In the genomic region with DNA sequence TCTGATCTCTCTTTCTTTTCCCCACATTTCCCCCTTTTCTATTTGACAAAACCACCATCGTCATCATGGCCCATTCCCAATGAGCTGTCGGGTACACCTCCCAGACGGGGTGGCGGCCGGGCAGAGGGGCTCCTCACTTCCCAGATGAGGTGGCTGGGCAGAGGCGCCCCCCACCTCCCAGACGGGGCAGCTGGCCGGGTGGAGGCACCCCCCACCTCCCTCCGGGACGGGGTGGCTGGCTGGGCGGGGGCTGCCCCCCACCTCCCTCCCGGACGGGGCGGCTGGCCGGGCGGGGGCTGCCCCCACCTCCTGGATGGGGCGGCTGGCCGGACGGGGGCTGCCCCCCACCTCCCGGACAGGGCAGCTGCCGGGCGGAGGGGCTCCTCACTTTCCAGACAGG, we compare ENCODE assay signal across 1 cellular context.
DNase-seq lines count a peak whose midpoint lies in the region; ATAC-seq and TF ChIP-seq lines count a peak whose summit lies in the region.
"Not testable (repeated sequence)": the region's sequence is repeated elsewhere in the genome, so short reads cannot be mapped to it uniquely, and the experiment has no call there.

No MANE protein-coding gene starts in this region.

- not testable (repeated sequence) for H2AFZ ChIP-seq in DND-41 (ENCODE audit: low read depth, low read length)

- ATAC-seq in DND-41 (ENCODE audit: insufficient read depth, low read depth): not testable (repeated sequence)

- H3K27me3 ChIP-seq in DND-41 (ENCODE audit: insufficient read depth, low read length, poor library complexity): not testable (repeated sequence)

- not testable (repeated sequence) for H3K36me3 ChIP-seq in DND-41 (ENCODE audit: insufficient read depth, low read length)

- not testable (repeated sequence) for H3K27ac ChIP-seq in DND-41 (ENCODE audit: low read length)

- H4K20me1 ChIP-seq in DND-41 (ENCODE audit: insufficient read depth, low read length): not testable (repeated sequence)

- not testable (repeated sequence) for H3K4me3 ChIP-seq in DND-41 (ENCODE audit: low read depth in 1 of 2, low read length in 2 of 2)

- TF ChIP-seq CTCF in DND-41 (IDR thresholded peaks at IDR 0.05; ENCODE audit: borderline replicate concordance, extremely low read depth, low read length, poor library complexity, severe bottlenecking): not testable (repeated sequence)

- peak; percentile 19 for DNase-seq in DND-41

- not testable (repeated sequence) for H3K79me2 ChIP-seq in DND-41 (ENCODE audit: insufficient read depth, low read length)

- H3K4me1 ChIP-seq in DND-41 (ENCODE audit: insufficient read depth, low read length): not testable (repeated sequence)

- H3K4me2 ChIP-seq in DND-41 (ENCODE audit: insufficient read depth, low read length): not testable (repeated sequence)

- not testable (repeated sequence) for H3K9ac ChIP-seq in DND-41 (ENCODE audit: low read depth, low read length)

- peaks cover 11% of the 10 kb centered on the region for H3K9me3 ChIP-seq in DND-41 (ENCODE audit: insufficient read depth, low read length, severe bottlenecking)
